9 cellular contexts compared by ENCODE assay signal in the genomic region with DNA sequence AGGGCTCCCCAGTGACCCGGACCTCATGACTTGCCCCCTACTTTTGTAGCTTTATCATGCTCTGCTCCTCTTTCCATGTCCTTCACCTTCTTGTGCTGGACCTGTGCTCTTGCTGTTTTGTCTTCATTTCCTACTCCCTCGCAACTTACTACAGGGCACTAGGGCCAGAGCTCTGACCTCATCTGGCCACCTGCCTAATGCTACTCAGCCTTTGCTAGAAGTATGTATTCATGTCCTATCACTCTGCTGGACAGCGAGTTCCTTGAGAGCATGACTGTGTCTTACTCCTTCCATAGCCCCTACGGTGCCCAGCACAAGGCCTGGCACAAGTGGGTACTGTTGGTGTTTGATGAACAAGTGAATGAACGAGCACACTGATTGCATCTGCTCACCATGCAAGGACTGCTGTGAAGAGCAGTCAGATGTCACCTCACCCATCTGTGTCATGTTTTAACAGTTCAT. TPM values are rescaled to one million over a fixed set of nuclear protein-coding genes. Genes with fewer than 3 reads are reported as not detected.
DNase-seq lines count a peak whose midpoint lies in the region; ATAC-seq and TF ChIP-seq lines count a peak whose summit lies in the region.
"Had no signal": no experiment of that assay in that cellular context is flagged by ENCODE, and none has a peak within 500 bp of the region (broad histone marks: within the 10 kb centered on the region; RNA-seq: fewer than 3 reads in every experiment).

No MANE protein-coding gene starts in this region.

- intact Hi-C loops in thyroid gland (cut with DNase I), result no loop called here

- WGBS in thyroid gland, 2 donors, result 54 to 56% methylated on average over 5 of the region's 5 CpGs

- CTCF ChIA-PET in activated naive CD4-positive, alpha-beta T cell treated with anti-CD3 and anti-CD28 coated beads, Interleukin-2, amount 10 ng/mL, durations not matched to agents 7 days and 5 days (lab: Charles Lee), result interaction anchor here (0.8 to 2.3 kb wide), 2 partner anchors 75 to 208 kb away, joined by 3 to 8 read pairs; no protein-coding TSS in a partner anchor

- TF ChIP-seq CTCF in thyroid gland (IDR thresholded peaks at IDR 0.05), result no peak

- H3K4me1 Mint-ChIP-seq in activated naive CD4-positive, alpha-beta T cell treated with anti-CD3 and anti-CD28 coated beads, Interleukin-2, amount 10 ng/mL, durations not matched to agents 7 days and 5 days, result peaks cover 47% of the 10 kb centered on the region
- H3K4me1 Mint-ChIP-seq in activated naive CD8-positive, alpha-beta T cell treated with anti-CD3 and anti-CD28 coated beads for 36 hours, result peaks cover 22% of the 10 kb centered on the region
- peaks cover 34 to 41% of the 10 kb centered on the region in 2 donors for H3K4me1 Mint-ChIP-seq in immature natural killer cell

- DNase-seq in activated naive CD4-positive, alpha-beta T cell treated with anti-CD3 and anti-CD28 coated beads, Interleukin-2, amount 10 ng/mL, durations not matched to agents 7 days and 5 days, result no peak
- no peak for DNase-seq in activated naive CD4-positive, alpha-beta T cell treated with anti-CD3 and anti-CD28 coated beads, Interleukin-2, amount 50 U/mL, for 16 hours
- no peak for DNase-seq in activated naive CD8-positive, alpha-beta T cell treated with anti-CD3 and anti-CD28 coated beads for 36 hours
- DNase-seq in immature natural killer cell (no peak), thyroid gland (peak; percentile 66 to 68)
- DNase-seq: SHP77 had no signal

- H3K27me3 ChIP-seq in thyroid gland, result no peaks in the 10 kb centered on the region

- peak overlapping the region in 2 of 3 donors; percentile 22 to 81 for H3K27ac ChIP-seq in thyroid gland

- peak overlapping the region; percentile 94 for H3K27ac Mint-ChIP-seq in activated naive CD4-positive, alpha-beta T cell treated with anti-CD3 and anti-CD28 coated beads, Interleukin-2, amount 10 ng/mL, durations not matched to agents 7 days and 5 days
- peak overlapping the region; percentile 88 for H3K27ac Mint-ChIP-seq in activated naive CD8-positive, alpha-beta T cell treated with anti-CD3 and anti-CD28 coated beads for 36 hours
- H3K27ac Mint-ChIP-seq in immature natural killer cell, result peak overlapping the region; percentile 86 to 99 (median 96)

- H3K4me1 ChIP-seq in thyroid gland, result peaks cover 29 to 40% of the 10 kb centered on the region in 2 donors

- TF ChIP-seq POLR2A in thyroid gland (IDR thresholded peaks at IDR 0.05), result peak in 1 of 2 donors; percentile 15

- H3K36me3 ChIP-seq in thyroid gland, result peaks cover 5 to 6% of the 10 kb centered on the region in 2 donors

- H3K27me3 Mint-ChIP-seq in activated naive CD4-positive, alpha-beta T cell treated with anti-CD3 and anti-CD28 coated beads, Interleukin-2, amount 10 ng/mL, durations not matched to agents 7 days and 5 days, result no peaks in the 10 kb centered on the region
- H3K27me3 Mint-ChIP-seq in activated naive CD8-positive, alpha-beta T cell treated with anti-CD3 and anti-CD28 coated beads for 36 hours, result no peaks in the 10 kb centered on the region
- peaks cover 8 to 14% (median 10%) of the 10 kb centered on the region in 3 donors for H3K27me3 Mint-ChIP-seq in immature natural killer cell (ENCODE audit: low read depth in 3 of 3)

- H3K4me3 ChIP-seq in thyroid gland (replicated peaks in 1 of 3), result no peak overlapping the region

- peaks cover 18% of the 10 kb centered on the region for H3K36me3 Mint-ChIP-seq in activated naive CD4-positive, alpha-beta T cell treated with anti-CD3 and anti-CD28 coated beads, Interleukin-2, amount 10 ng/mL, durations not matched to agents 7 days and 5 days
- peaks cover 14% of the 10 kb centered on the region for H3K36me3 Mint-ChIP-seq in activated naive CD8-positive, alpha-beta T cell treated with anti-CD3 and anti-CD28 coated beads for 36 hours
- peaks cover 0 to 4% (median 4%) of the 10 kb centered on the region in 3 donors for H3K36me3 Mint-ChIP-seq in immature natural killer cell

- no peaks in the 10 kb centered on the region for H3K9me3 Mint-ChIP-seq in activated naive CD4-positive, alpha-beta T cell treated with anti-CD3 and anti-CD28 coated beads, Interleukin-2, amount 10 ng/mL, durations not matched to agents 7 days and 5 days
- no peaks in the 10 kb centered on the region for H3K9me3 Mint-ChIP-seq in activated naive CD8-positive, alpha-beta T cell treated with anti-CD3 and anti-CD28 coated beads for 36 hours
- no peaks in the 10 kb centered on the region for H3K9me3 Mint-ChIP-seq in immature natural killer cell

- ATAC-seq in HG02571 (IDR thresholded peaks at IDR 0.05; ENCODE audit: unreplicated experiment), result no peak
- no peak for ATAC-seq in HG03460 (IDR thresholded peaks at IDR 0.05; ENCODE audit: unreplicated experiment)
- no peak for ATAC-seq in HG03378 (IDR thresholded peaks at IDR 0.05; ENCODE audit: unreplicated experiment)

- H3K4me3 Mint-ChIP-seq in activated naive CD4-positive, alpha-beta T cell treated with anti-CD3 and anti-CD28 coated beads, Interleukin-2, amount 10 ng/mL, durations not matched to agents 7 days and 5 days, result peak overlapping the region; percentile 95
- peak overlapping the region; percentile 87 for H3K4me3 Mint-ChIP-seq in activated naive CD8-positive, alpha-beta T cell treated with anti-CD3 and anti-CD28 coated beads for 36 hours
- peak overlapping the region; percentile 92 to 97 (median 93) for H3K4me3 Mint-ChIP-seq in immature natural killer cell

- no peaks in the 10 kb centered on the region for H3K9me3 ChIP-seq in thyroid gland

RNA-seq across cellular contexts. Expression of a gene that starts 1.9 kb away (rescaled TPM):
- 10 to 100 TPM; 23.3 to 23.4 TPM for total RNA-seq in activated naive CD8-positive, alpha-beta T cell treated with anti-CD3 and anti-CD28 coated beads for 36 hours
- polyA plus RNA-seq in immature natural killer cell, result 10 to 100 TPM; 36.0 to 66.5 (median 43.5) TPM
- total RNA-seq in thyroid gland, result 100 to 1,000 TPM in 1 of 4 donors, 10 to 100 TPM in 3; 75.7 to 109 (median 99.2) TPM

RNA-seq across cellular contexts. Expression of a gene that starts 21.7 kb away (rescaled TPM):
- total RNA-seq in activated naive CD8-positive, alpha-beta T cell treated with anti-CD3 and anti-CD28 coated beads for 36 hours, result 10 to 100 TPM; 15.0 to 15.6 TPM
- polyA plus RNA-seq in immature natural killer cell, result 1 to 10 TPM in 1 of 3 donors, under 1 TPM in 2; 0.79 to 1.6 (median 0.90) TPM
- 10 to 100 TPM; 31.2 to 58.2 (median 55.2) TPM for total RNA-seq in thyroid gland

RNA-seq across cellular contexts. Expression of a gene that starts 37.6 kb away (rescaled TPM):
- total RNA-seq in activated naive CD8-positive, alpha-beta T cell treated with anti-CD3 and anti-CD28 coated beads for 36 hours, result 10 to 100 TPM; 12.1 to 15.1 TPM
- polyA plus RNA-seq in immature natural killer cell, result under 1 TPM in 2 of 3 donors, not detected in 1; 0.31 to 0.37 TPM
- total RNA-seq in thyroid gland, result not detected

RNA-seq across cellular contexts. Expression of a gene that starts 53.8 kb away (rescaled TPM):
- 1 to 10 TPM; 8.6 to 9.2 TPM for total RNA-seq in activated naive CD8-positive, alpha-beta T cell treated with anti-CD3 and anti-CD28 coated beads for 36 hours
- under 1 TPM in 2 of 3 donors, not detected in 1; 0.32 to 0.35 TPM for polyA plus RNA-seq in immature natural killer cell
- 1 to 10 TPM; 2.5 to 8.5 (median 6.4) TPM for total RNA-seq in thyroid gland

Comparison
In these comparisons a context has a peak if more than half of its experiments do, and no peak if none do; other contexts are left out.
1. DNase-seq: peak in thyroid gland (2 of 2); none in activated naive CD4-positive, alpha-beta T cell treated with anti-CD3 and anti-CD28 coated beads, Interleukin-2, amount 10 ng/mL, durations not matched to agents 7 days and 5 days (single experiment), activated naive CD4-positive, alpha-beta T cell treated with anti-CD3 and anti-CD28 coated beads, Interleukin-2, amount 50 U/mL, for 16 hours (single experiment), activated naive CD8-positive, alpha-beta T cell treated with anti-CD3 and anti-CD28 coated beads for 36 hours (single experiment) and immature natural killer cell (0 of 3).
2. RNA of a gene that starts 37.6 kb away (total RNA-seq): 12.1 to 15.1 TPM in activated naive CD8-positive, alpha-beta T cell treated with anti-CD3 and anti-CD28 coated beads for 36 hours; not detected in thyroid gland; every median in the first group is over 10 times any median in the second.
3. Peak in every context shown above with its lines, with median percentiles within 50 percentile points of each other: H3K27ac Mint-ChIP-seq and H3K4me3 Mint-ChIP-seq.